18 cellular contexts compared by ENCODE assay signal in the genomic region with DNA sequence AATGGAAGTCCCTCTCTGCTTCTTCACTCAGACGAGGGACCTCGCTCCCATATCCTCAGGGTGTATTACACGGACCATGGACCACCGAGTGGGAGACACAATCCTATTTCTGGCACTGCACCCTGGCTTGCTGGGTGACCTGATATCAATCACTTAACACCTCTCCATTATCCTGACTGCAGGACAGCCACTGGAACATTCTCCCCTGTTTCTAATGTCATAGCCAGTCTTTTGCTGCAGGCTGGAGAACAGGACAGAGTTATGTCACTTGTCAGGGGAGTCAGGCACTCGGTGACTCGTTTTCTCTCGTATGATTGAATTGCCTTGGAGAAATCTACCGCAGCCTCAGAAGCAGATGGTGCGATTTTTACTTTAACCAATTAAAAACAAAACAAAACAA.
DNase-seq lines count a peak whose midpoint lies in the region; ATAC-seq and TF ChIP-seq lines count a peak whose summit lies in the region.
"Had no signal": no experiment of that assay in that cellular context is flagged by ENCODE, and none has a peak within 500 bp of the region (broad histone marks: within the 10 kb centered on the region; RNA-seq: fewer than 3 reads in every experiment).

No MANE protein-coding gene starts in this region.

- no peak overlapping the region for H3K9ac ChIP-seq in PC-3 (ENCODE audit: low read length)

- no peak for DNase-seq in PC-3
- DNase-seq in cardiac muscle cell (ENCODE audit: low read depth in 1 of 2, low spot score in 1 of 2), result peak in 1 of 2 donors; percentile 42
- DNase-seq in left ventricle myocardium inferior, result no peak
- DNase-seq in left kidney (ENCODE audit: low read depth, low spot score), result peak; percentile 51
- DNase-seq in dorsolateral prefrontal cortex, result no peak
- DNase-seq in natural killer cell treated with Interleukin-12 subunit alpha and Interleukin-12 subunit beta and Interleukin-15 and Interleukin-18, amount 100 ng/mL, for 72 hours (ENCODE audit: low spot score), result no peak
- DNase-seq in prostate gland (ENCODE audit: low spot score), result no peak
- DNase-seq: C1 segment of cervical spinal cord; Calu3; CD4-positive, alpha-beta memory T cell; COR-L47; DMS53; DMS79 treated with DMSO at 0.1 percent for 48 hours; GF-D8; H9 had no signal

- no peak overlapping the region for H3K4me3 ChIP-seq in PC-3 (ENCODE audit: low read length)
- no peak overlapping the region for H3K4me3 ChIP-seq in cardiac muscle cell
- H3K4me3 ChIP-seq in left ventricle myocardium inferior, result no peak overlapping the region
- H3K4me3 ChIP-seq in dorsolateral prefrontal cortex, result no peak overlapping the region
- no peak overlapping the region for H3K4me3 ChIP-seq in prostate gland
- no peak overlapping the region for H3K4me3 ChIP-seq in gastroesophageal sphincter
- H3K4me3 ChIP-seq: GM23338 had no signal

- no peak overlapping the region for H3K27ac Mint-ChIP-seq in natural killer cell treated with Interleukin-12 subunit alpha and Interleukin-12 subunit beta and Interleukin-15 and Interleukin-18, amount 100 ng/mL, for 72 hours
- H3K27ac Mint-ChIP-seq: CD4-positive, alpha-beta memory T cell; GM23338; H9 had no signal

- no peaks in the 10 kb centered on the region for H3K4me1 ChIP-seq in PC-3 (ENCODE audit: insufficient read depth, low read length)
- H3K4me1 ChIP-seq in cardiac muscle cell (ENCODE audit: low read depth), result peaks cover 10% of the 10 kb centered on the region
- H3K4me1 ChIP-seq in left ventricle myocardium inferior, result peaks cover 36% of the 10 kb centered on the region
- no peaks in the 10 kb centered on the region for H3K4me1 ChIP-seq in prostate gland (replicated peaks)
- peaks cover 0 to 4% (median 0%) of the 10 kb centered on the region in 3 donors for H3K4me1 ChIP-seq in gastroesophageal sphincter

- H3K9me2 ChIP-seq in PC-3 (replicated peaks; ENCODE audit: low read length), result no peaks in the 10 kb centered on the region

- H3K36me3 ChIP-seq in PC-3 (ENCODE audit: low read depth, low read length) (no peaks in the 10 kb centered on the region), cardiac muscle cell (no peaks in the 10 kb centered on the region), left ventricle myocardium inferior (no peaks in the 10 kb centered on the region), prostate gland (no peaks in the 10 kb centered on the region), gastroesophageal sphincter (no peaks in the 10 kb centered on the region)

- H3K36me3 Mint-ChIP-seq in natural killer cell treated with Interleukin-12 subunit alpha and Interleukin-12 subunit beta and Interleukin-15 and Interleukin-18, amount 100 ng/mL, for 72 hours, result no peaks in the 10 kb centered on the region
- H3K36me3 Mint-ChIP-seq: CD4-positive, alpha-beta memory T cell had no signal

- H3K4me1 Mint-ChIP-seq in natural killer cell treated with Interleukin-12 subunit alpha and Interleukin-12 subunit beta and Interleukin-15 and Interleukin-18, amount 100 ng/mL, for 72 hours (ENCODE audit: low read depth in 2 of 2), result no peaks in the 10 kb centered on the region
- H3K4me1 Mint-ChIP-seq: CD4-positive, alpha-beta memory T cell had no signal

- H3K27ac ChIP-seq in PC-3 (ENCODE audit: low read length) (no peak overlapping the region), cardiac muscle cell (peak overlapping the region; percentile 58), left ventricle myocardium inferior (replicated peaks) (peak overlapping the region; percentile 61), dorsolateral prefrontal cortex (no peak overlapping the region), prostate gland (no peak overlapping the region), gastroesophageal sphincter (no peak overlapping the region)

- TF ChIP-seq POLR2A in prostate gland (IDR thresholded peaks at IDR 0.05) (no peak), gastroesophageal sphincter (IDR thresholded peaks at IDR 0.05) (no peak)

- no peak for TF ChIP-seq CTCF in PC-3 (conservative IDR thresholded peaks at IDR 0.05; ENCODE audit: low read depth, low read length)
- no peak for TF ChIP-seq CTCF in cardiac muscle cell (IDR thresholded peaks at IDR 0.05; ENCODE audit: low read depth, low read length)
- no peak for TF ChIP-seq CTCF in left ventricle myocardium inferior (IDR thresholded peaks at IDR 0.05; ENCODE audit: borderline replicate concordance)
- no peak for TF ChIP-seq CTCF in dorsolateral prefrontal cortex (IDR thresholded peaks at IDR 0.05 in 54 of 56, conservative IDR thresholded peaks at IDR 0.05 in 2 of 56; ENCODE audit: low read depth in 1 of 56, partially characterized antibody in 56 of 56)
- TF ChIP-seq CTCF in prostate gland (IDR thresholded peaks at IDR 0.05), result no peak
- no peak for TF ChIP-seq CTCF in gastroesophageal sphincter (IDR thresholded peaks at IDR 0.05)

- WGBS in prostate gland, result 79% methylated on average over 9 of the region's 9 CpGs
- 74% methylated on average over 6 of the region's 9 CpGs for WGBS in gastroesophageal sphincter (ENCODE audit: low coverage in 1 of 2), 2 donors

- no peak overlapping the region for H3K4me3 Mint-ChIP-seq in natural killer cell treated with Interleukin-12 subunit alpha and Interleukin-12 subunit beta and Interleukin-15 and Interleukin-18, amount 100 ng/mL, for 72 hours
- H3K4me3 Mint-ChIP-seq: CD4-positive, alpha-beta memory T cell; GM23338; H9 had no signal

- 0 out of 2 replicates have a peak overlapping the region, but pooled peaks have one; percentile 0 for H2AFZ ChIP-seq in PC-3 (ENCODE audit: low read length)
- H2AFZ ChIP-seq: GM23338 had no signal

- H3K4me2 ChIP-seq in PC-3 (ENCODE audit: low read length), result no peak overlapping the region
- H3K4me2 ChIP-seq: GM23338 had no signal

- intact Hi-C loops in PC-3 (cut with micrococcal nuclease), result no loop called here
- intact Hi-C loops in left ventricle myocardium inferior (cut with micrococcal nuclease), result no loop called here
- intact Hi-C loops in dorsolateral prefrontal cortex (cut with DNase I), result no loop called here
- intact Hi-C loops in prostate gland (cut with DNase I), result no loop called here

- peaks cover 18 to 28% of the 10 kb centered on the region in 2 donors for H3K27me3 Mint-ChIP-seq in natural killer cell treated with Interleukin-12 subunit alpha and Interleukin-12 subunit beta and Interleukin-15 and Interleukin-18, amount 100 ng/mL, for 72 hours
- H3K27me3 Mint-ChIP-seq: CD4-positive, alpha-beta memory T cell had no signal

- H3K9me3 Mint-ChIP-seq in natural killer cell treated with Interleukin-12 subunit alpha and Interleukin-12 subunit beta and Interleukin-15 and Interleukin-18, amount 100 ng/mL, for 72 hours, result no peaks in the 10 kb centered on the region
- H3K9me3 Mint-ChIP-seq: GM23338, H9 had no signal

- ATAC-seq in PC-3, result no peak
- no peak for ATAC-seq in natural killer cell treated with Interleukin-12 subunit alpha and Interleukin-12 subunit beta and Interleukin-15 and Interleukin-18, amount 100 ng/mL, for 72 hours
- no peak for ATAC-seq in gastroesophageal sphincter
- ATAC-seq: GM23338, HCT116 had no signal

- H3K79me2 ChIP-seq in PC-3 (ENCODE audit: low read length), result no peaks in the 10 kb centered on the region

- no peaks in the 10 kb centered on the region for H3F3A ChIP-seq in PC-3 (ENCODE audit: low read length, unreplicated experiment)

- TF ChIP-seq EP300 in gastroesophageal sphincter (IDR thresholded peaks at IDR 0.05), result no peak

- H4K20me1 ChIP-seq in PC-3 (ENCODE audit: low read length), result no peaks in the 10 kb centered on the region

- H3K9me3 ChIP-seq in PC-3 (ENCODE audit: low read length) (no peaks in the 10 kb centered on the region), cardiac muscle cell (ENCODE audit: low read depth) (no peaks in the 10 kb centered on the region), left ventricle myocardium inferior (replicated peaks) (no peaks in the 10 kb centered on the region), prostate gland (no peaks in the 10 kb centered on the region), gastroesophageal sphincter (no peaks in the 10 kb centered on the region)

- POLR2A ChIA-PET in PC-3 (lab: Charles Lee; ENCODE audit: unreplicated experiment), result no interaction called here

- peaks cover 20% of the 10 kb centered on the region; the same call in 1 of the 2 replicates for H3K27me3 ChIP-seq in PC-3 (ENCODE audit: low read length)
- no peaks in the 10 kb centered on the region for H3K27me3 ChIP-seq in cardiac muscle cell
- no peaks in the 10 kb centered on the region for H3K27me3 ChIP-seq in left ventricle myocardium inferior (ENCODE audit: low read depth)
- H3K27me3 ChIP-seq in dorsolateral prefrontal cortex, result peaks cover 0 to 3% (median 0%) of the 10 kb centered on the region in 45 donors
- H3K27me3 ChIP-seq in prostate gland (replicated peaks; ENCODE audit: insufficient read depth), result no peaks in the 10 kb centered on the region
- H3K27me3 ChIP-seq in gastroesophageal sphincter, result no peaks in the 10 kb centered on the region

- BruUV-seq in PC-3 (replicated peaks; lab: Mats Ljungman, UMichigan), result no TSS peak

- CTCF ChIA-PET in PC-3 (lab: Charles Lee), result no interaction called here

Comparison
In these comparisons a context has a peak if more than half of its experiments do, and no peak if none do; other contexts are left out.
1. H3K27ac ChIP-seq: peak in cardiac muscle cell (single experiment) and left ventricle myocardium inferior (single experiment); none in PC-3 (single experiment), dorsolateral prefrontal cortex (0 of 59), prostate gland (0 of 2) and gastroesophageal sphincter (0 of 4).